In genomic region chr11:46537851-46538295, GRCh38 we compare ENCODE assay signal across 8 cellular contexts. TPM values are rescaled to one million over a fixed set of nuclear protein-coding genes. Genes with fewer than 3 reads are reported as not detected.
A peak's percentile ranks its signal among the peaks of the same experiment; 100 is the strongest.
DNase-seq lines count a peak whose midpoint lies in the region; ATAC-seq, FAIRE-seq and TF ChIP-seq lines count a peak whose summit lies in the region.

No MANE protein-coding gene starts in this region.

- DNase-seq in C1 segment of cervical spinal cord (lab: John Stamatoyannopoulos, UW) = peak in 8 of 14 donors; percentile 5 to 72 (median 20)
- peak; percentile 52 for DNase-seq in NCI-H2029 (lab: John Stamatoyannopoulos, UW)
- DNase-seq in T-helper 2 cell treated with Interferon-gamma antibody and Interleukin-4, amounts not matched to agents 5 μg/mL and 100 μg/mL, for 36 hours (ENCODE audit: low spot score) = peak; percentile 39
- peak; percentile 78 for DNase-seq in astrocyte of the cerebellum (ENCODE audit: low read depth)
- DNase-seq in hypothalamus (lab: John Stamatoyannopoulos, UW) = peak in 30 of 51 donors; percentile 9 to 74 (median 24)
- DNase-seq in small intestine = peak; percentile 89

- H3K9me3 Mint-ChIP-seq in T-helper 2 cell treated with Interferon-gamma antibody and Interleukin-4, amounts not matched to agents 5 μg/mL and 100 μg/mL, for 36 hours = no peaks in the 10 kb centered on the region

- H3K9me3 ChIP-seq in small intestine (ENCODE audit: control insufficient read depth, low read depth) = no peaks in the 10 kb centered on the region

- peaks cover 20% of the 10 kb centered on the region for H3K36me3 Mint-ChIP-seq in T-helper 2 cell treated with Interferon-gamma antibody and Interleukin-4, amounts not matched to agents 5 μg/mL and 100 μg/mL, for 36 hours (ENCODE audit: low read depth)

- WGBS in small intestine, 3 donors = 48 to 53% (median 49%) methylated on average over 3 of the region's 3 CpGs

- FAIRE-seq in small intestine (lab: Jason Lieb, UNC) = no peak

- H3K4me3 ChIP-seq in astrocyte of the cerebellum (ENCODE audit: low read depth, low read length) = no peak overlapping the region
- H3K4me3 ChIP-seq in small intestine (ENCODE audit: low read depth in 1 of 2, low read length in 2 of 2) = no peak overlapping the region

- no peaks in the 10 kb centered on the region for H3K27me3 Mint-ChIP-seq in T-helper 2 cell treated with Interferon-gamma antibody and Interleukin-4, amounts not matched to agents 5 μg/mL and 100 μg/mL, for 36 hours (ENCODE audit: low read depth)

- H3K27ac ChIP-seq in small intestine (ENCODE audit: low read depth in 1 of 2, low read length in 1 of 2) = no peak overlapping the region

- in situ Hi-C loops in astrocyte of the cerebellum (cut with HindIII; ENCODE audit: low sequenced_read_pairs) = no loop called here

- peaks cover 9% of the 10 kb centered on the region for H3K4me1 Mint-ChIP-seq in T-helper 2 cell treated with Interferon-gamma antibody and Interleukin-4, amounts not matched to agents 5 μg/mL and 100 μg/mL, for 36 hours (ENCODE audit: low read depth)

- H3K36me3 ChIP-seq in small intestine (ENCODE audit: control insufficient read depth in 2 of 2, insufficient read depth in 2 of 2, low read length in 2 of 2) = peaks cover 10 to 16% of the 10 kb centered on the region in 2 donors

- H3K27me3 ChIP-seq in small intestine (ENCODE audit: control insufficient read depth in 2 of 2, insufficient read depth in 2 of 2, low read length in 2 of 2) = no peaks in the 10 kb centered on the region

- H3K4me3 Mint-ChIP-seq in T-helper 2 cell treated with Interferon-gamma antibody and Interleukin-4, amounts not matched to agents 5 μg/mL and 100 μg/mL, for 36 hours = no peak overlapping the region

- ATAC-seq in GM21723 (IDR thresholded peaks at IDR 0.05; ENCODE audit: unreplicated experiment) (peak; percentile 69), HG02970 (IDR thresholded peaks at IDR 0.05; ENCODE audit: low FRiP score, unreplicated experiment) (no peak)

- peak; percentile 99 for TF ChIP-seq CTCF in astrocyte of the cerebellum (IDR thresholded peaks at IDR 0.05; ENCODE audit: low read depth, low read length, missing control alignments)

- H3K4me1 ChIP-seq in small intestine (ENCODE audit: control insufficient read depth in 2 of 2, insufficient read depth in 1 of 2, low read depth in 1 of 2, low read length in 1 of 2) = no peaks in the 10 kb centered on the region

- no peak overlapping the region for H3K27ac Mint-ChIP-seq in T-helper 2 cell treated with Interferon-gamma antibody and Interleukin-4, amounts not matched to agents 5 μg/mL and 100 μg/mL, for 36 hours

RNA-seq across cellular contexts. Expression of gene AMBRA1, which starts 56.0 kb away (rescaled TPM):
- 10 to 100 TPM in 1 of 3 donors, 1 to 10 TPM in 2; 7.8 to 15.8 (median 9.4) TPM for polyA plus RNA-seq in small intestine

Comparison
In these comparisons a context has a peak if more than half of its experiments do, and no peak if none do; other contexts are left out.
1. DNase-seq: peak in every context shown above with its lines; median percentile 89 in small intestine; 78 in astrocyte of the cerebellum; 52 in NCI-H2029; 39 in T-helper 2 cell treated with Interferon-gamma antibody and Interleukin-4, amounts not matched to agents 5 μg/mL and 100 μg/mL, for 36 hours; 24 in hypothalamus; 20 in C1 segment of cervical spinal cord.